ENCODE assay signal across 10 cellular contexts in genomic region chr12:42468341-42468821, GRCh38.
DNase-seq lines count a peak whose midpoint lies in the region; ATAC-seq and TF ChIP-seq lines count a peak whose summit lies in the region.
"Had no signal": no experiment of that assay in that cellular context is flagged by ENCODE, and none has a peak within 500 bp of the region (broad histone marks: within the 10 kb centered on the region; RNA-seq: fewer than 3 reads in every experiment).

No MANE protein-coding gene starts in this region.

- peaks cover 39% of the 10 kb centered on the region for H3K36me3 ChIP-seq in GM23338 (ENCODE audit: insufficient read depth)
- H3K36me3 ChIP-seq in body of pancreas (replicated peaks in 1 of 2; ENCODE audit: insufficient read depth in 1 of 2, low read depth in 2 of 2) = peaks cover 0 to 8% of the 10 kb centered on the region in 2 donors

- H3K9me2 ChIP-seq in GM23338 (ENCODE audit: insufficient read depth) = no peaks in the 10 kb centered on the region

- H3K27me3 Mint-ChIP-seq in activated B cell treated with CpG ODN at 0.5 μM for 24 hours (no peaks in the 10 kb centered on the region), GM23338 (ENCODE audit: insufficient read depth, low read depth, poor library complexity) (peaks cover 3% of the 10 kb centered on the region)

- intact Hi-C loops in activated B cell treated with CpG ODN at 0.5 μM for 24 hours (cut with micrococcal nuclease) (loop anchor here (1.0 to 5.0 kb wide), 2 partner anchors 10 to 321 kb away; no protein-coding TSS in a partner anchor), body of pancreas (cut with DNase I) (no loop called here)

- no peak overlapping the region for H3K27ac ChIP-seq in GM23338 (ENCODE audit: low read depth)
- no peak overlapping the region for H3K27ac ChIP-seq in body of pancreas

- POLR2A ChIA-PET in activated B cell treated with CpG ODN at 0.5 μM for 24 hours (lab: Charles Lee) = interaction anchor here (0.7 to 6.1 kb wide), 6 partner anchors 9 to 17 kb away, joined by 3 to 50 read pairs (median 8); no protein-coding TSS in a partner anchor

- H3K9me3 ChIP-seq in body of pancreas = no peaks in the 10 kb centered on the region

- no peaks in the 10 kb centered on the region for H3K27me3 ChIP-seq in GM23338 (ENCODE audit: insufficient read depth)
- H3K27me3 ChIP-seq in body of pancreas = no peaks in the 10 kb centered on the region

- H4K20me1 ChIP-seq in GM23338 (replicated peaks; ENCODE audit: insufficient read depth) = peaks cover 14% of the 10 kb centered on the region

- H3F3A ChIP-seq in GM23338 (replicated peaks; ENCODE audit: low read depth) = no peaks in the 10 kb centered on the region; the same call in 1 of the 2 replicates

- peak; percentile 23 for ATAC-seq in GM18519 (IDR thresholded peaks at IDR 0.05; ENCODE audit: low FRiP score, unreplicated experiment)
- peak; percentile 34 for ATAC-seq in HG03378 (IDR thresholded peaks at IDR 0.05; ENCODE audit: unreplicated experiment)
- ATAC-seq in activated B cell treated with CpG ODN at 0.5 μM for 24 hours (ENCODE audit: low read depth) = no peak
- ATAC-seq in GM23338 = no peak
- no peak for ATAC-seq in body of pancreas
- ATAC-seq in left lobe of liver = no peak

- H3K4me1 Mint-ChIP-seq in activated B cell treated with CpG ODN at 0.5 μM for 24 hours (peaks cover 69% of the 10 kb centered on the region), GM23338 (peaks cover 35% of the 10 kb centered on the region)

- TF ChIP-seq CTCF in activated B cell treated with CpG ODN at 0.5 μM for 24 hours (IDR thresholded peaks at IDR 0.05) (no peak), GM23338 (conservative IDR thresholded peaks at IDR 0.05; ENCODE audit: low read depth in 2 of 2) (no peak), body of pancreas (IDR thresholded peaks at IDR 0.05) (no peak)

- H3K4me3 Mint-ChIP-seq in activated B cell treated with CpG ODN at 0.5 μM for 24 hours (peak overlapping the region; percentile 87), GM23338 (no peak overlapping the region)
- H3K4me3 Mint-ChIP-seq: activated CD4-positive, alpha-beta memory T cell treated with anti-CD3 and anti-CD28 coated beads for 36 hours had no signal

- H3K4me3 ChIP-seq in GM23338 (no peak overlapping the region), body of pancreas (no peak overlapping the region)

- H3K79me2 ChIP-seq in GM23338 (replicated peaks; ENCODE audit: insufficient read depth) = peaks cover 32% of the 10 kb centered on the region

- WGBS in body of pancreas, 2 donors = 62 to 63% methylated on average over 9 of the region's 9 CpGs

- H3K4me1 ChIP-seq in GM23338 (ENCODE audit: insufficient read depth) (peaks cover 28% of the 10 kb centered on the region), body of pancreas (peaks cover 3% of the 10 kb centered on the region)

- TF ChIP-seq POLR2A in body of pancreas (IDR thresholded peaks at IDR 0.05) = no peak

- peaks cover 45% of the 10 kb centered on the region for H3K36me3 Mint-ChIP-seq in activated B cell treated with CpG ODN at 0.5 μM for 24 hours (ENCODE audit: low read depth)
- peaks cover 83% of the 10 kb centered on the region for H3K36me3 Mint-ChIP-seq in GM23338 (ENCODE audit: low read depth)
- H3K36me3 Mint-ChIP-seq: activated CD4-positive, alpha-beta memory T cell treated with anti-CD3 and anti-CD28 coated beads for 36 hours had no signal

- CTCF ChIA-PET in activated B cell treated with CpG ODN at 0.5 μM for 24 hours (lab: Charles Lee) = interaction anchor here (0.7 to 4.5 kb wide), 4 partner anchors 11 to 16 kb away, joined by 3 to 45 read pairs (median 8); no protein-coding TSS in a partner anchor

- H3K27ac Mint-ChIP-seq in activated B cell treated with CpG ODN at 0.5 μM for 24 hours (peak overlapping the region; percentile 97), GM23338 (no peak overlapping the region)
- H3K27ac Mint-ChIP-seq: activated CD4-positive, alpha-beta memory T cell treated with anti-CD3 and anti-CD28 coated beads for 36 hours had no signal

- H3K9me3 Mint-ChIP-seq in activated B cell treated with CpG ODN at 0.5 μM for 24 hours (no peaks in the 10 kb centered on the region), GM23338 (no peaks in the 10 kb centered on the region; the same call in 2 of the 3 replicates)
- H3K9me3 Mint-ChIP-seq: activated CD4-positive, alpha-beta memory T cell treated with anti-CD3 and anti-CD28 coated beads for 36 hours had no signal

- no peak overlapping the region for H3K4me2 ChIP-seq in GM23338

- DNase-seq in activated B cell treated with CpG ODN at 0.5 μM for 24 hours = no peak
- peak; percentile 46 for DNase-seq in myocyte (ENCODE audit: low read depth)
- DNase-seq in GM23338 (ENCODE audit: low spot score) = no peak
- no peak for DNase-seq in body of pancreas
- DNase-seq in left lobe of liver (ENCODE audit: low spot score) = no peak
- DNase-seq: activated CD4-positive, alpha-beta memory T cell treated with anti-CD3 and anti-CD28 coated beads for 36 hours; kidney glomerular epithelial cell; SHP77 had no signal

- no peak overlapping the region for H2AFZ ChIP-seq in GM23338

TF ChIP-seq in GM23338, 12 proteins besides CTCF, POLR2A, EP300 and RAD21 (continues in another document):
- no peak for TF ChIP-seq REST (IDR thresholded peaks at IDR 0.05; ENCODE audit: unreplicated experiment)
- TF ChIP-seq ETS1 (IDR thresholded peaks at IDR 0.05) = no peak
- no peak for TF ChIP-seq NANOG (IDR thresholded peaks at IDR 0.05; ENCODE audit: borderline replicate concordance)
- no peak for TF ChIP-seq ZNF331 (CRISPR knock-in tag; IDR thresholded peaks at IDR 0.05; ENCODE audit: low read depth)
- TF ChIP-seq STAT1 (IDR thresholded peaks at IDR 0.05; ENCODE audit: unreplicated experiment) = no peak
- TF ChIP-seq JUNB (IDR thresholded peaks at IDR 0.05; ENCODE audit: unreplicated experiment) = no peak
- no peak for TF ChIP-seq POLR2AphosphoS5 (IDR thresholded peaks at IDR 0.05; ENCODE audit: low read depth)
- TF ChIP-seq EZH2phosphoT487 (IDR thresholded peaks at IDR 0.05; ENCODE audit: unreplicated experiment) = no peak
- TF ChIP-seq EZH2 (IDR thresholded peaks at IDR 0.05; ENCODE audit: low read depth, unreplicated experiment) = no peak

Comparison
In these comparisons a context has a peak if more than half of its experiments do, and no peak if none do; other contexts are left out.
1. ATAC-seq: peak in GM18519 (single experiment) and HG03378 (single experiment); none in activated B cell treated with CpG ODN at 0.5 μM for 24 hours (single experiment), GM23338 (single experiment), body of pancreas (single experiment) and left lobe of liver (single experiment).